Comparison of ENCODE assay signal across 22 cellular contexts in the genomic region with DNA sequence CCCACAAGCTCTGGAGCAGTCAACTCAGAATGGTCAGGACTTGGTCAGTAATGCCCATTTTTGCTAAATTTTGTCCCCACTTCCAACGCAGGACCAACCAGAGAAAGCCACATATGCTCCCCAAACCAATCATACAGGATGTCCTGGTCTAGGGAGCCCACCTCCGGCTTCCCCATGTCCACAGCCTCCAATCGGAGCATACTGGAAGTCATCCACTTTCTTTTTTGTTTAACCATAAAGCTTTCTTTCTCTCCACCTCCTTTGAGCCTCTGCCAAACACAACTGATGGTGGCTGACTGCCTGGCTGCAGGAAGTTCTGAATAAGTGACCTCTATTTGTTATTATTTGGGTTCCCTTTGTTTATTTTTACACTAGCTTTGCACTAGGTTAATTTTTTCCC.
DNase-seq lines count a peak whose midpoint lies in the region; ATAC-seq and TF ChIP-seq lines count a peak whose summit lies in the region.
"Had no signal": no experiment of that assay in that cellular context is flagged by ENCODE, and none has a peak within 500 bp of the region (broad histone marks: within the 10 kb centered on the region; RNA-seq: fewer than 3 reads in every experiment).

No MANE protein-coding gene starts in this region.

- WGBS in right cardiac atrium: 52% methylated on average over 3 of the region's 3 CpGs
- 53% methylated on average over 3 of the region's 3 CpGs for WGBS in esophagus muscularis mucosa

- in situ Hi-C loops in astrocyte of the cerebellum (cut with HindIII; ENCODE audit: low sequenced_read_pairs): no loop called here

- intact Hi-C loops in right cardiac atrium (cut with DNase I) (no loop called here), sciatic nerve (cut with DNase I) (no loop called here), esophagus muscularis mucosa (cut with DNase I) (no loop called here)

- TF ChIP-seq CTCF in astrocyte of the cerebellum (IDR thresholded peaks at IDR 0.05; ENCODE audit: low read depth, low read length, missing control alignments): no peak
- TF ChIP-seq CTCF in esophagus muscularis mucosa (IDR thresholded peaks at IDR 0.05): no peak

- H3K4me1 ChIP-seq in right cardiac atrium (ENCODE audit: control insufficient read depth, insufficient read depth, low read length) (peaks cover 5% of the 10 kb centered on the region), esophagus muscularis mucosa (peaks cover 6 to 12% (median 10%) of the 10 kb centered on the region in 4 donors)
- H3K4me1 ChIP-seq: lower lobe of right lung had no signal

- peak; percentile 2 for DNase-seq in DMS53 (lab: John Stamatoyannopoulos, UW)
- no peak for DNase-seq in DMS53 treated with DMSO at 0.1 percent for 48 hours (lab: John Stamatoyannopoulos, UW; ENCODE audit: unreplicated experiment)
- DNase-seq in astrocyte of the cerebellum (ENCODE audit: low read depth): peak; percentile 18
- DNase-seq in right cardiac atrium: peak in 1 of 3 donors; percentile 50
- DNase-seq in sciatic nerve (ENCODE audit: low spot score): no peak
- no peak for DNase-seq in UCSD-AML1 (lab: John Stamatoyannopoulos, UW; ENCODE audit: unreplicated experiment)
- DNase-seq in esophagus muscularis mucosa (ENCODE audit: extremely low spot score): no peak
- DNase-seq: activated CD4-positive, alpha-beta T cell treated with anti-CD3 and anti-CD28 coated beads, Interleukin-2, amount 50 U/mL, for 4 hours; activated T-cell treated with anti-CD3 and anti-CD28 coated beads, Interleukin-2, amount 50 U/mL, for 4 hours; endodermal cell; foreskin melanocyte; H7; KG1; lower lobe of right lung; naive thymus-derived CD8-positive, alpha-beta T cell; NCI-H1417; transverse colon had no signal

- H3K36me3 ChIP-seq in esophagus muscularis mucosa: no peaks in the 10 kb centered on the region
- H3K36me3 ChIP-seq: BLaER1 treated with 17β-estradiol and CSF1 and Interleukin-3, amounts not matched to agents 10 nM and 100 nM; cardiac muscle cell; lower lobe of right lung; transverse colon had no signal

- ATAC-seq in right cardiac atrium (peak in 1 of 2 donors; percentile 43), sciatic nerve (peak; percentile 41), GM21576 (IDR thresholded peaks at IDR 0.05; ENCODE audit: unreplicated experiment) (no peak)
- ATAC-seq: activated naive CD4-positive, alpha-beta T cell treated with anti-CD3 and anti-CD28 coated beads, Interleukin-2, amount 50 U/mL, for 72 hours; activated T-cell treated with anti-CD3 and anti-CD28 coated beads, Interleukin-2, amount 50 U/mL, for 4 hours; lower lobe of right lung; naive thymus-derived CD8-positive, alpha-beta T cell; stimulated activated effector memory CD8-positive, alpha-beta T cell treated with anti-CD3 and anti-CD28 coated beads, Interleukin-12 subunit alpha, Interleukin-12 subunit beta, amount 100 ng/mL, for 72 hours had no signal

- no peak for TF ChIP-seq EP300 in esophagus muscularis mucosa (IDR thresholded peaks at IDR 0.05)

- H3K9me3 ChIP-seq in right cardiac atrium (ENCODE audit: control insufficient read depth, low read length) (no peaks in the 10 kb centered on the region), esophagus muscularis mucosa (no peaks in the 10 kb centered on the region)
- H3K9me3 ChIP-seq: BLaER1 treated with 17β-estradiol and CSF1 and Interleukin-3, amounts not matched to agents 10 nM and 100 nM; lower lobe of right lung; transverse colon had no signal

- H3K27ac ChIP-seq in right cardiac atrium (ENCODE audit: low read length) (peak overlapping the region; percentile 7), esophagus muscularis mucosa (replicated peaks in 1 of 4) (no peak overlapping the region)
- H3K27ac ChIP-seq: BLaER1 treated with 17β-estradiol and CSF1 and Interleukin-3, amounts not matched to agents 10 nM and 100 nM; cardiac muscle cell; lower lobe of right lung; transverse colon had no signal

- H3K4me3 ChIP-seq in astrocyte of the cerebellum (ENCODE audit: low read depth, low read length): no peak overlapping the region
- H3K4me3 ChIP-seq in right cardiac atrium (ENCODE audit: low read length): no peak overlapping the region
- H3K4me3 ChIP-seq in esophagus muscularis mucosa: no peak overlapping the region
- H3K4me3 ChIP-seq: BLaER1 treated with 17β-estradiol and CSF1 and Interleukin-3, amounts not matched to agents 10 nM and 100 nM; cardiac muscle cell; lower lobe of right lung; transverse colon had no signal

- TF ChIP-seq POLR2A in esophagus muscularis mucosa (IDR thresholded peaks at IDR 0.05; ENCODE audit: low read depth): no peak

- H3K27me3 ChIP-seq in right cardiac atrium (ENCODE audit: control insufficient read depth, insufficient read depth) (no peaks in the 10 kb centered on the region), esophagus muscularis mucosa (no peaks in the 10 kb centered on the region)
- H3K27me3 ChIP-seq: BLaER1 treated with 17β-estradiol and CSF1 and Interleukin-3, amounts not matched to agents 10 nM and 100 nM; cardiac muscle cell; transverse colon had no signal

Comparison
In these comparisons a context has a peak if more than half of its experiments do, and no peak if none do; other contexts are left out.
1. DNase-seq: peak in DMS53 (single experiment) and astrocyte of the cerebellum (single experiment); none in DMS53 treated with DMSO at 0.1 percent for 48 hours (single experiment), sciatic nerve (single experiment), UCSD-AML1 (single experiment) and esophagus muscularis mucosa (single experiment).